ENCODE assay signal across 10 cellular contexts in genomic region chr19:7970716-7971448, GRCh38. TPM values are rescaled to one million over a fixed set of nuclear protein-coding genes. Genes with fewer than 3 reads are reported as not detected.
DNase-seq lines count a peak whose midpoint lies in the region; ATAC-seq and TF ChIP-seq lines count a peak whose summit lies in the region.
"Had no signal": no experiment of that assay in that cellular context is flagged by ENCODE, and none has a peak within 500 bp of the region (broad histone marks: within the 10 kb centered on the region; RNA-seq: fewer than 3 reads in every experiment).

No MANE protein-coding gene starts in this region.

- H3K4me1 ChIP-seq in sigmoid colon, result no peaks in the 10 kb centered on the region
- H3K4me1 ChIP-seq: BLaER1 had no signal

- WGBS in sigmoid colon, 2 donors, result 75 to 78% methylated on average over 12 of the region's 12 CpGs

- H3K27me3 ChIP-seq in WERI-Rb-1 (ENCODE audit: insufficient read depth, low read depth, severe bottlenecking) (no peaks in the 10 kb centered on the region), sigmoid colon (no peaks in the 10 kb centered on the region)
- H3K27me3 ChIP-seq: BLaER1 had no signal

- ATAC-seq in GM19463 (IDR thresholded peaks at IDR 0.05; ENCODE audit: unreplicated experiment), result no peak

- peak; percentile 91 for TF ChIP-seq CTCF in WERI-Rb-1 (IDR thresholded peaks at IDR 0.05; ENCODE audit: low read depth, low read length)
- TF ChIP-seq CTCF in sigmoid colon (IDR thresholded peaks at IDR 0.05), result peak; percentile 15 to 65 (median 32)

- peaks cover 93% of the 10 kb centered on the region for H3K36me3 ChIP-seq in WERI-Rb-1
- peaks cover 26 to 94% (median 48%) of the 10 kb centered on the region in 4 donors for H3K36me3 ChIP-seq in sigmoid colon

- intact Hi-C loops in sigmoid colon (cut with DNase I), result no loop called here

- H3K4me3 ChIP-seq in WERI-Rb-1 (ENCODE audit: low read depth, low read length) (no peak overlapping the region), sigmoid colon (no peak overlapping the region)
- H3K4me3 ChIP-seq: BLaER1, skin epidermis had no signal

- no peak overlapping the region for H3K27ac ChIP-seq in WERI-Rb-1
- no peak overlapping the region for H3K27ac ChIP-seq in sigmoid colon
- H3K27ac ChIP-seq: BLaER1, skin epidermis had no signal

- no peak for TF ChIP-seq EP300 in sigmoid colon (IDR thresholded peaks at IDR 0.05)

- DNase-seq in NCI-H1092 treated with DMSO at 0.1 percent for 48 hours (lab: John Stamatoyannopoulos, UW) (peak; percentile 17), NCI-H1092 (lab: John Stamatoyannopoulos, UW) (no peak), HT1080 (ENCODE audit: low read depth) (peak; percentile 32), WERI-Rb-1 (peak; percentile 60), foreskin melanocyte (peak; percentile 11), sigmoid colon (no peak), GM19240 (ENCODE audit: insufficient read length, low spot score) (no peak)

- H3K9me3 ChIP-seq in WERI-Rb-1 (ENCODE audit: severe bottlenecking) (no peaks in the 10 kb centered on the region), sigmoid colon (no peaks in the 10 kb centered on the region)
- H3K9me3 ChIP-seq: BLaER1 had no signal

- no peak for TF ChIP-seq POLR2A in sigmoid colon (IDR thresholded peaks at IDR 0.05)

RNA-seq across cellular contexts. Expression of gene TIMM44, which starts 27.4 kb away (rescaled TPM):
- total RNA-seq in HT1080 (2014; rRNA removed; shearing (Covaris generic)), result 70.1 and 89.1 TPM in 2 replicates
- polyA plus RNA-seq in HT1080 (2015; cell fraction: cytosol; rRNA removed), result 77.5 and 82.0 TPM in 2 replicates
- 132 and 142 TPM in 2 replicates for polyA plus RNA-seq in HT1080 (2015; cell fraction: nucleus; rRNA removed)
- 10 to 100 TPM; 51.7 to 80.1 (median 78.6) TPM for total RNA-seq in sigmoid colon
- polyA plus RNA-seq in sigmoid colon, result 10 to 100 TPM; 33.0 to 72.4 (median 38.8) TPM

RNA-seq across cellular contexts. Expression of gene ELAVL1, which starts 34.6 kb away (rescaled TPM):
- total RNA-seq in HT1080 (2014; rRNA removed; shearing (Covaris generic)), result 61.1 and 114 TPM in 2 replicates
- 79.2 and 86.2 TPM in 2 replicates for polyA plus RNA-seq in HT1080 (2015; cell fraction: cytosol; rRNA removed)
- polyA plus RNA-seq in HT1080 (2015; cell fraction: nucleus; rRNA removed), result 64.1 and 71.6 TPM in 2 replicates
- total RNA-seq in sigmoid colon, result 10 to 100 TPM; 15.8 to 20.3 (median 17.1) TPM
- 10 to 100 TPM; 21.6 to 31.0 (median 22.4) TPM for polyA plus RNA-seq in sigmoid colon

RNA-seq across cellular contexts. Expression of gene CTXN1, which starts 44.9 kb away (rescaled TPM):
- 3.1 and 7.0 TPM in 2 replicates for total RNA-seq in HT1080 (2014; rRNA removed; shearing (Covaris generic))
- polyA plus RNA-seq in HT1080 (2015; cell fraction: cytosol; rRNA removed), result 9.2 and 16.3 TPM in 2 replicates
- polyA plus RNA-seq in HT1080 (2015; cell fraction: nucleus; rRNA removed), result 1.8 and 3.0 TPM in 2 replicates
- total RNA-seq in sigmoid colon, result 10 to 100 TPM; 25.3 to 92.2 (median 38.8) TPM
- polyA plus RNA-seq in sigmoid colon, result 1 to 10 TPM in 1 of 3 donors, under 1 TPM in 2; 0.60 to 2.2 (median 0.92) TPM

RNA-seq across cellular contexts. Expression of gene SNAPC2, which starts 50.7 kb away (rescaled TPM):
- 33.3 and 42.4 TPM in 2 replicates for total RNA-seq in HT1080 (2014; rRNA removed; shearing (Covaris generic))
- polyA plus RNA-seq in HT1080 (2015; cell fraction: cytosol; rRNA removed), result 36.3 and 40.0 TPM in 2 replicates
- polyA plus RNA-seq in HT1080 (2015; cell fraction: nucleus; rRNA removed), result 21.3 and 30.3 TPM in 2 replicates
- total RNA-seq in sigmoid colon, result 10 to 100 TPM; 20.3 to 31.2 (median 27.8) TPM
- 10 to 100 TPM; 11.6 to 19.5 (median 16.8) TPM for polyA plus RNA-seq in sigmoid colon

RNA-seq across cellular contexts. Expression of gene TGFBR3L, which starts 56.3 kb away (rescaled TPM):
- 0.70 and 2.2 TPM in 2 replicates for total RNA-seq in HT1080 (2014; rRNA removed; shearing (Covaris generic))
- 4.0 and 4.7 TPM in 2 replicates for polyA plus RNA-seq in HT1080 (2015; cell fraction: cytosol; rRNA removed)
- 0.86 and 2.0 TPM in 2 replicates for polyA plus RNA-seq in HT1080 (2015; cell fraction: nucleus; rRNA removed)
- 1 to 10 TPM in 1 of 4 donors, not detected in 3; 1.8 TPM for total RNA-seq in sigmoid colon
- not detected for polyA plus RNA-seq in sigmoid colon

Comparison
In these comparisons a context has a peak if more than half of its experiments do, and no peak if none do; other contexts are left out.
1. DNase-seq: peak in NCI-H1092 treated with DMSO at 0.1 percent for 48 hours (single experiment), HT1080 (single experiment), WERI-Rb-1 (single experiment) and foreskin melanocyte (single experiment); none in NCI-H1092 (single experiment), sigmoid colon (single experiment) and GM19240 (single experiment).